In genomic region chr5:3993856-3994473, GRCh38 we compare ENCODE assay signal across 1 cellular context.
TF ChIP-seq lines count a peak whose summit lies in the region.

No MANE protein-coding gene starts in this region.

TF ChIP-seq in GM23338, 12 proteins besides CTCF, POLR2A, EP300 and RAD21 (continued from another document):
- TF ChIP-seq POLR2AphosphoS5 (IDR thresholded peaks at IDR 0.05; ENCODE audit: low read depth) (no peak), REST (IDR thresholded peaks at IDR 0.05; ENCODE audit: unreplicated experiment) (no peak), ETS1 (IDR thresholded peaks at IDR 0.05) (no peak)
